8 cellular contexts compared by ENCODE assay signal in the genomic region with DNA sequence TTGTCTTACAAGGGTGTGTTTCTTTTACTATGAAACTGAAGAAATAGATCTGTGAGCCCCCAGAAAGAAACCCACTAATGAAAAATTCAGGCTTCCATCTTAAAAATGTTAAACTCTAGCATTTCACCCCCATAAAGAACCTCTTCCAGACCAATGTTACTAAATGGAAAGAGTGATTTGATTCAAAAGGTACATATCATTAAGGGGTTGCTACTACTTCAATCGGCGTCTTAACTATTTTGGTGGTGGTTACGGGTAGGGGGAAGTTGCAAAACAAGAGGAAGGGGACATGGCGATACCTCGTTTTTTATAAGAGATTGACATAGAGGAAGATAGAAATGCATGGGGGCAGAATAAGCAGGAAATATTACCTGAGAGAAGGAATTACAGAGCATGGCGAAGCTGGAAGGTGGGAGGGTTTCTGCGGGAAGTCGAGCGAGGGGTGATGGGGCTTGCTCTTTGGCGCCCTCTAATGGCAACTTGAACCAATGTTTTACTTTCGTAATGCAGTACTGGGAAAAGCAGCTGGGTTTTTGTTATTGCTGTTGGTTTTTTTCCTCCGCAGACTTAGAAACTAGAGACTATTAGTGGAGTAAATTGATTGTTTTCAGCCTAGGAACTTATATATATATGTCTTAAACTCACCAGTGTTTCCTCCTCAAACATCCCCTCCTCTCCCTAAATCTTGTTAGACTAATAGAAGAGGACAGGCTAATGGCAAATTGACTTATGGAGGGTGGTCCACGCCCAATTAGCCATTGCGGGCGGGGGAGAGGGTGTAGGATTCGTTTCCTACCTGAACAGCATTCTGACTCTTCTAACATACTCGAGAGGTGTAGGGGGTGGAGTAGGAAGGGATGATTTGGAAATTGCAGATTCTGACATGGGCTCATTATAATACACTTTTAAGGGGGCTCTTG. TPM values are rescaled to one million over a fixed set of nuclear protein-coding genes. Genes with fewer than 3 reads are reported as not detected.
DNase-seq lines count a peak whose midpoint lies in the region; ATAC-seq lines count a peak whose summit lies in the region.

No MANE protein-coding gene starts in this region.

- no peak overlapping the region for H3K27ac Mint-ChIP-seq in T-cell

- no peak overlapping the region for H3K9ac ChIP-seq in subcutaneous abdominal adipose tissue (ENCODE audit: low read length in 5 of 5)

- ATAC-seq in GM18517 (IDR thresholded peaks at IDR 0.05; ENCODE audit: unreplicated experiment) = peak; percentile 79
- ATAC-seq in HG03025 (IDR thresholded peaks at IDR 0.05; ENCODE audit: low FRiP score, unreplicated experiment) = peak; percentile 65
- ATAC-seq in T-cell (replicated peaks in 1 of 4) = peak; percentile 37 to 62 (median 44)

- no peaks in the 10 kb centered on the region for H3K36me3 Mint-ChIP-seq in T-cell

- no peaks in the 10 kb centered on the region for H3K9me3 ChIP-seq in subcutaneous abdominal adipose tissue (ENCODE audit: control insufficient read depth in 5 of 5, low read length in 5 of 5)

- peaks cover 61 to 90% (median 76%) of the 10 kb centered on the region in 5 donors for H3K27me3 ChIP-seq in subcutaneous abdominal adipose tissue (ENCODE audit: control insufficient read depth in 5 of 5, insufficient read depth in 4 of 5, low read length in 5 of 5)

- peak overlapping the region in 4 of 5 donors; percentile 14 to 37 (median 30) for H3K4me3 ChIP-seq in subcutaneous abdominal adipose tissue (ENCODE audit: low read depth in 1 of 5, low read length in 5 of 5)

- H3K9me3 Mint-ChIP-seq in T-cell = peaks cover 0 to 4% (median 2%) of the 10 kb centered on the region in 3 donors

- H3K36me3 ChIP-seq in subcutaneous abdominal adipose tissue (ENCODE audit: control insufficient read depth in 5 of 5, insufficient read depth in 5 of 5, low read length in 5 of 5) = no peaks in the 10 kb centered on the region

- CTCF ChIA-PET in T-cell (lab: Charles Lee) = interaction anchor here in 1 of 2 donors (0.6 to 1.0 kb wide), 3 partner anchors 8 to 1078 kb away, joined by 3 to 7 read pairs (median 3); no protein-coding TSS in a partner anchor

- H3K4me1 Mint-ChIP-seq in T-cell = peaks cover 28 to 40% (median 30%) of the 10 kb centered on the region in 3 donors

- H3K4me3 Mint-ChIP-seq in T-cell = peak overlapping the region; percentile 7 to 64 (median 44)

- H3K4me1 ChIP-seq in subcutaneous abdominal adipose tissue (ENCODE audit: control insufficient read depth in 5 of 5, insufficient read depth in 5 of 5, low read length in 5 of 5) = peaks cover 4 to 36% (median 25%) of the 10 kb centered on the region in 5 donors

- POLR2A ChIA-PET in T-cell (lab: Charles Lee) = no interaction called here

- no peak overlapping the region for H3K27ac ChIP-seq in subcutaneous abdominal adipose tissue (ENCODE audit: low read depth, low read length)

- DNase-seq in AML-193 (lab: John Stamatoyannopoulos, UW) (peak; percentile 76 to 84), NCI-H1436 treated with DMSO at 0.1 percent for 48 hours (lab: John Stamatoyannopoulos, UW) (peak; percentile 79), T-cell (peak in 15 of 34 experiments; percentile 14 to 34 (median 25)), ecto neural progenitor cell (ENCODE audit: low spot score) (peak; percentile 82), lung microvascular endothelial cell (ENCODE audit: low read depth in 2 of 2) (peak; percentile 86 to 88)

- H3K27me3 Mint-ChIP-seq in T-cell = peaks cover 79 to 89% of the 10 kb centered on the region in 2 donors

RNA-seq across cellular contexts. Expression of gene SOX2, which starts 11.3 kb away (rescaled TPM):
- total RNA-seq in T-cell = under 1 TPM in 3 of 5 donors, not detected in 2; 0.18 to 0.28 (median 0.26) TPM
- under 0.01 TPM in 1 of 2 replicates, not detected in the other for total RNA-seq in lung microvascular endothelial cell
